8 cellular contexts compared by ENCODE assay signal in the genomic region with DNA sequence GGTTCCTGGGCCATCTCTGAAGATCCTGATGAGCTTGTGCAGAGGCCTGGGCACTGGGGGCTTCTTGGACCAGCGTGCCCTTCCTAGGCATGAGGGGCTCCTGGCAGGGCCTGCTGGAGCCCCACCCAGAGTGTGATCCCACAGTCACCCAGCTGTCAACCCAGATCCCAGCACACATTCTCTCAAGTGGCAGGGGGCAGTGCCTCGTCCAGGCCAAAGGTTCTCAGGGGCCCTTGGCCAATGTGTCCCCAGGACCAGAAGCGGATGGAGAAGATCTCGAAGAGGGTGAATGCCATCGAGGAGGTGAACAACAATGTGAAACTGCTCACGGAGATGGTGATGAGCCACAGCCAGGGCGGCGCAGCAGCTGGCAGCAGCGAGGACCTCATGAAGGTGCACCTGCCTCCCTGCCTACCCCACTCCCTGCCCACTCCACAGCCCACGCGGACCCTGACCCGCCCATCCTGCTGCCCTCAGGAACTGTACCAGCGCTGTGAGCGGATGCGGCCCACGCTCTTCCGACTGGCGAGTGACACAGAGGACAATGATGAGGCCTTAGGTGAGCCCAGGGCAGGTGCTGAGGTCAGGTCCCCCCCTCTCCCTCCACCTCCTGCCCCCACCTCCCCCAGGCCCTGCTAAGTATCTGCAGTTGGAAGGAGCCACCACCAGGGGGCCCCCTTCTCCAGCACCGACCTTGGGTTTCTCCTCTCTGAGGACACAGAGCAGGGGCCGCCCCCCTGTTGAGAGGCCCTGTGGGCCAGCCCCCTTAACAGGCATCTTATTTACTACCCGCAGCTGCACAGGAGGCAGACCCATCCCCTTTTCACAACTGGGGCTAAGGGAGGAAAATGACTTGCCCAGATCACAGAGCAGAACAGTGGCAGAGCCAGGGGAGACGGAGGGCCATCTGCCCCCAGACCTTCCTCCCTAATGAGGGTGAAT. TPM values are rescaled to one million over a fixed set of nuclear protein-coding genes. Genes with fewer than 3 reads are reported as not detected.
A peak's percentile ranks its signal among the peaks of the same experiment; 100 is the strongest.
DNase-seq lines count a peak whose midpoint lies in the region; ATAC-seq and TF ChIP-seq lines count a peak whose summit lies in the region.

No MANE protein-coding gene starts in this region.

- no peak overlapping the region for H3K27ac ChIP-seq in lung (ENCODE audit: low read depth in 1 of 2, low read length in 1 of 2)

- no peak overlapping the region for H3K4me3 ChIP-seq in lung

- H3K4me1 Mint-ChIP-seq in chondrocyte (ENCODE audit: low read depth), result peaks cover 3% of the 10 kb centered on the region

- H3K36me3 ChIP-seq in lung (ENCODE audit: control insufficient read depth in 2 of 2, insufficient read depth in 2 of 2, low read length in 2 of 2), result peaks cover 5 to 49% of the 10 kb centered on the region in 2 donors

- no peaks in the 10 kb centered on the region for H3K27me3 ChIP-seq in lung (ENCODE audit: control insufficient read depth, insufficient read depth)

- H3K27ac Mint-ChIP-seq in chondrocyte (ENCODE audit: unreplicated experiment), result peak overlapping the region; percentile 51

- TF ChIP-seq CTCF in chondrocyte (IDR thresholded peaks at IDR 0.05), result peak; percentile 90
- peak; percentile 42 for TF ChIP-seq CTCF in lung (IDR thresholded peaks at IDR 0.05; ENCODE audit: control extremely low read depth, extremely low read depth)

- ATAC-seq in lung (ENCODE audit: insufficient read depth, low FRiP score) (no peak), GM18511 (IDR thresholded peaks at IDR 0.05; ENCODE audit: unreplicated experiment) (no peak)

- no peak overlapping the region for H3K4me3 Mint-ChIP-seq in chondrocyte (ENCODE audit: unreplicated experiment)

- H3K27me3 Mint-ChIP-seq in chondrocyte (ENCODE audit: low read depth), result no peaks in the 10 kb centered on the region

- whole genome bisulfite sequencing in lung, 2 donors, result 63 to 65% methylated on average over 22 of the region's 22 CpGs

- H3K9me3 Mint-ChIP-seq in chondrocyte (ENCODE audit: low read depth), result no peaks in the 10 kb centered on the region

- H3K4me1 ChIP-seq in lung (ENCODE audit: control insufficient read depth in 2 of 2, insufficient read depth in 2 of 2, low read length in 2 of 2), result peaks cover 0 to 10% of the 10 kb centered on the region in 2 donors

- peaks cover 14% of the 10 kb centered on the region for H3K36me3 Mint-ChIP-seq in chondrocyte (ENCODE audit: low read depth)

- no peaks in the 10 kb centered on the region for H3K9me3 ChIP-seq in lung (ENCODE audit: control insufficient read depth in 2 of 2, insufficient read depth in 1 of 2, low read length in 1 of 2)

- DNase-seq in DMS53 (lab: John Stamatoyannopoulos, UW) (peak; percentile 55), DMS53 treated with DMSO at 0.1 percent for 48 hours (lab: John Stamatoyannopoulos, UW; ENCODE audit: unreplicated experiment) (no peak), NCI-H1092 (lab: John Stamatoyannopoulos, UW) (peak; percentile 33), chondrocyte (ENCODE audit: low spot score) (no peak), lung (ENCODE audit: low spot score) (peak; percentile 66)
- DNase-seq in activated CD4-positive, alpha-beta T cell treated with anti-CD3 and anti-CD28 coated beads for 48 hours, result peak; percentile 82
- DNase-seq in stimulated activated CD8-positive, alpha-beta memory T cell treated with anti-CD3 and anti-CD28 coated beads, Interleukin-4, amount 100 ng/mL, for 1 hour (ENCODE audit: low read depth in 2 of 2, low spot score in 1 of 2), result peak; percentile 55 to 58

RNA-seq across cellular contexts. Expression of a gene that starts 14.7 kb away (rescaled TPM):
- 32.0 to 35.9 TPM (median 34.8 TPM) in 3 replicates for total RNA-seq in chondrocyte
- total RNA-seq in lung, result 10 to 100 TPM; 62.1 to 72.4 TPM
- 10 to 100 TPM; 51.5 to 53.0 TPM for polyA plus RNA-seq in lung

RNA-seq across cellular contexts. Expression of a gene that starts 16.1 kb away (rescaled TPM):
- total RNA-seq in chondrocyte (1.6 to 2.7 TPM (median 2.4 TPM) in 3 replicates), lung (10 to 100 TPM; 14.8 to 20.2 TPM)
- 10 to 100 TPM; 15.9 to 20.0 TPM for polyA plus RNA-seq in lung

RNA-seq across cellular contexts. Expression of a gene that starts 35.2 kb away (rescaled TPM):
- total RNA-seq in chondrocyte (14.8 to 17.2 TPM (median 15.2 TPM) in 3 replicates), lung (1 to 10 TPM; 5.7 to 7.4 TPM)
- 1 to 10 TPM; 4.4 to 7.3 TPM for polyA plus RNA-seq in lung

RNA-seq across cellular contexts. Expression of a gene that starts 43.5 kb away (rescaled TPM):
- total RNA-seq in chondrocyte, result not detected in 3 replicates
- 1 to 10 TPM in 1 of 2 donors, under 1 TPM in 1; 0.89 to 3.1 TPM for total RNA-seq in lung
- 1 to 10 TPM; 2.4 to 4.3 TPM for polyA plus RNA-seq in lung

RNA-seq across cellular contexts. Expression of a gene that starts 52.1 kb away (rescaled TPM):
- 1,066 to 2,807 TPM (median 2,760 TPM) in 3 replicates for total RNA-seq in chondrocyte
- 100 to 1,000 TPM; 347 to 797 TPM for total RNA-seq in lung
- 1,000 to 10,000 TPM; 1,097 to 1,622 TPM for polyA plus RNA-seq in lung

Comparison
In these comparisons a context has a peak if more than half of its experiments do, and no peak if none do; other contexts are left out.
1. DNase-seq: peak in DMS53 (single experiment), NCI-H1092 (single experiment), activated CD4-positive, alpha-beta T cell treated with anti-CD3 and anti-CD28 coated beads for 48 hours (single experiment), lung (single experiment) and stimulated activated CD8-positive, alpha-beta memory T cell treated with anti-CD3 and anti-CD28 coated beads, Interleukin-4, amount 100 ng/mL, for 1 hour (2 of 2); none in DMS53 treated with DMSO at 0.1 percent for 48 hours (single experiment) and chondrocyte (single experiment).